17 cellular contexts compared by ENCODE assay signal in genomic region chr20:57880155-57880648, GRCh38.
DNase-seq lines count a peak whose midpoint lies in the region; ATAC-seq, FAIRE-seq and TF ChIP-seq lines count a peak whose summit lies in the region.
"Had no signal": no experiment of that assay in that cellular context is flagged by ENCODE, and none has a peak within 500 bp of the region (broad histone marks: within the 10 kb centered on the region; RNA-seq: fewer than 3 reads in every experiment).

No MANE protein-coding gene starts in this region.

- no peaks in the 10 kb centered on the region for H4K20me1 ChIP-seq in GM23338 (replicated peaks; ENCODE audit: insufficient read depth)
- no peaks in the 10 kb centered on the region for H4K20me1 ChIP-seq in HepG2 (ENCODE audit: insufficient read depth, low read length)
- H4K20me1 ChIP-seq in SK-N-SH (ENCODE audit: insufficient read depth), result no peaks in the 10 kb centered on the region

- H3F3A ChIP-seq in GM23338 (replicated peaks; ENCODE audit: low read depth) (no peaks in the 10 kb centered on the region), SK-N-SH (replicated peaks; ENCODE audit: insufficient read depth) (no peaks in the 10 kb centered on the region)

- H3K9ac ChIP-seq in HepG2 (ENCODE audit: insufficient read depth, low read depth, low read length), result no peak overlapping the region
- no peak overlapping the region for H3K9ac ChIP-seq in SK-N-SH

- no peak for TF ChIP-seq POLR2A in HepG2 (IDR thresholded peaks at IDR 0.05; ENCODE audit: insufficient read depth in 1 of 2, low read depth in 2 of 2, low read length in 2 of 2)

- 14% methylated on average over 8 of the region's 8 CpGs for WGBS in HepG2 (ENCODE audit: low lambda C conversion rate)
- 45% methylated on average over 8 of the region's 8 CpGs for WGBS in SK-N-SH (ENCODE audit: low lambda C conversion rate)

- CTCF ChIA-PET in HepG2 (lab: Yijun Ruan, JAX; ENCODE audit: low intra/inter-chr PET ratio, low total read pairs), result no interaction called here
- CTCF ChIA-PET in SK-N-SH (lab: Yijun Ruan, JAX), result interaction anchor here (0.7 to 1.3 kb wide), 2 partner anchors 41 to 122 kb away, joined by 3 read pairs; no protein-coding TSS in a partner anchor

- H3K4me1 ChIP-seq in GM23338 (ENCODE audit: insufficient read depth), result no peaks in the 10 kb centered on the region
- H3K4me1 ChIP-seq in HepG2 (ENCODE audit: insufficient read depth, low read length), result no peaks in the 10 kb centered on the region
- peaks cover 0 to 58% of the 10 kb centered on the region in 2 experiments; a peak in 2 of 4 replicates for H3K4me1 ChIP-seq in SK-N-SH (ENCODE audit: control insufficient read depth in 1 of 2, insufficient read depth in 2 of 2, low read depth in 1 of 2, low read length in 1 of 2)
- H3K4me1 ChIP-seq: spleen had no signal

- H3K27me3 ChIP-seq in GM23338 (ENCODE audit: insufficient read depth) (no peaks in the 10 kb centered on the region), HepG2 (ENCODE audit: control insufficient read depth in 1 of 2, insufficient read depth in 2 of 2, low read length in 2 of 2) (peaks cover 6 to 72% of the 10 kb centered on the region in 2 experiments; a peak in 4 of 5 replicates), SK-N-SH (ENCODE audit: insufficient read depth) (peaks cover 11% of the 10 kb centered on the region)

- peak overlapping the region; percentile 56; the same call in 1 of the 2 replicates for H2AFZ ChIP-seq in GM23338
- H2AFZ ChIP-seq in HepG2 (ENCODE audit: low read length), result no peak overlapping the region
- no peak overlapping the region for H2AFZ ChIP-seq in SK-N-SH (ENCODE audit: low read depth)

- BruUV-seq in HepG2 (replicated peaks; lab: Mats Ljungman, UMichigan), result no TSS peak

- no peak for DNase-seq in GM23338 (ENCODE audit: low spot score)
- DNase-seq in dedifferentiated amniotic fluid mesenchymal stem cell (ENCODE audit: extremely low spot score), result peak; percentile 83
- DNase-seq in HepG2 (ENCODE audit: low spot score), result no peak
- DNase-seq in stromal cell of bone marrow (ENCODE audit: low read depth), result peak; percentile 58
- DNase-seq in SK-N-SH, result no peak
- DNase-seq: activated CD4-positive, alpha-beta T cell treated with anti-CD3 and anti-CD28 coated beads for 36 hours; DMS79 treated with DMSO at 0.1 percent for 48 hours; MM.1S; spleen had no signal

- H3K36me3 ChIP-seq in GM23338 (ENCODE audit: insufficient read depth), result no peaks in the 10 kb centered on the region
- no peaks in the 10 kb centered on the region for H3K36me3 ChIP-seq in HepG2 (replicated peaks in 1 of 2; ENCODE audit: control insufficient read depth in 1 of 2, insufficient read depth in 2 of 2, low read length in 2 of 2)
- H3K36me3 ChIP-seq in SK-N-SH (replicated peaks in 1 of 2; ENCODE audit: control insufficient read depth in 1 of 2, insufficient read depth in 2 of 2, low read length in 1 of 2), result no peaks in the 10 kb centered on the region
- H3K36me3 ChIP-seq: spleen had no signal

- H3K79me2 ChIP-seq in GM23338 (replicated peaks; ENCODE audit: insufficient read depth), result no peaks in the 10 kb centered on the region
- no peaks in the 10 kb centered on the region for H3K79me2 ChIP-seq in HepG2 (ENCODE audit: insufficient read depth, low read length)
- no peaks in the 10 kb centered on the region for H3K79me2 ChIP-seq in SK-N-SH (ENCODE audit: insufficient read depth)

- H3K9me3 ChIP-seq in HepG2 (ENCODE audit: low read length) (no peaks in the 10 kb centered on the region), SK-N-SH (no peaks in the 10 kb centered on the region)
- H3K9me3 ChIP-seq: spleen had no signal

- H3K27ac ChIP-seq in GM23338 (ENCODE audit: low read depth) (no peak overlapping the region), HepG2 (ENCODE audit: extremely low read length, insufficient read depth, low read length) (no peak overlapping the region), SK-N-SH (ENCODE audit: low read depth in 2 of 2, low read length in 1 of 2) (peak overlapping the region in 1 of 2 experiments; percentile 60; a peak in 1 of 4 replicates)
- H3K27ac ChIP-seq: C4-2B, RWPE1, spleen had no signal

- H3K27me3 Mint-ChIP-seq in GM23338 (ENCODE audit: insufficient read depth, low read depth, poor library complexity), result peaks cover 16% of the 10 kb centered on the region
- H3K27me3 Mint-ChIP-seq: activated CD4-positive, alpha-beta T cell treated with anti-CD3 and anti-CD28 coated beads for 36 hours; dendritic cell treated with granulocyte-macrophage colony-stimulating factor and Interleukin-4, amounts not matched to agents 40 ng/mL and 50 ng/mL, for 4 days had no signal

- no peak overlapping the region for H3K27ac Mint-ChIP-seq in GM23338
- H3K27ac Mint-ChIP-seq: activated CD4-positive, alpha-beta T cell treated with anti-CD3 and anti-CD28 coated beads for 36 hours; dendritic cell treated with granulocyte-macrophage colony-stimulating factor and Interleukin-4, amounts not matched to agents 40 ng/mL and 50 ng/mL, for 4 days; T-helper 2 cell treated with Interferon-gamma antibody and Interleukin-4, amounts not matched to agents 5 μg/mL and 100 μg/mL, for 36 hours had no signal

- TF ChIP-seq EP300 in HepG2 (IDR thresholded peaks at IDR 0.05; ENCODE audit: low read depth in 2 of 2, low read length in 2 of 2) (no peak), HepG2 (CRISPR knock-in tag; IDR thresholded peaks at IDR 0.05; ENCODE audit: borderline replicate concordance) (no peak), SK-N-SH (IDR thresholded peaks at IDR 0.05; ENCODE audit: borderline replicate concordance in 1 of 2, low read depth in 1 of 2, low read length in 1 of 2) (no peak)

- peaks cover 14% of the 10 kb centered on the region for H3K4me1 Mint-ChIP-seq in GM23338
- H3K4me1 Mint-ChIP-seq: activated CD4-positive, alpha-beta T cell treated with anti-CD3 and anti-CD28 coated beads for 36 hours had no signal

- POLR2A ChIA-PET in HepG2 (lab: Yijun Ruan, JAX), result no interaction called here
- POLR2A ChIA-PET in SK-N-SH (lab: Yijun Ruan, JAX), result no interaction called here

- no peak overlapping the region for H3K4me2 ChIP-seq in GM23338
- H3K4me2 ChIP-seq in HepG2 (ENCODE audit: low read depth, low read length), result no peak overlapping the region
- no peak overlapping the region for H3K4me2 ChIP-seq in SK-N-SH

- no peak overlapping the region for H3K4me3 ChIP-seq in GM23338
- H3K4me3 ChIP-seq in HepG2 (replicated peaks in 1 of 3; ENCODE audit: insufficient read depth in 1 of 3, low read depth in 2 of 3, low read length in 3 of 3), result no peak overlapping the region
- H3K4me3 ChIP-seq in SK-N-SH (ENCODE audit: low read depth in 2 of 2, low read length in 1 of 2), result no peak overlapping the region
- H3K4me3 ChIP-seq: spleen had no signal

- no peaks in the 10 kb centered on the region for H3K9me3 Mint-ChIP-seq in GM23338
- H3K9me3 Mint-ChIP-seq: dendritic cell treated with granulocyte-macrophage colony-stimulating factor and Interleukin-4, amounts not matched to agents 40 ng/mL and 50 ng/mL, for 4 days; T-helper 2 cell treated with Interferon-gamma antibody and Interleukin-4, amounts not matched to agents 5 μg/mL and 100 μg/mL, for 36 hours had no signal

- no peak for FAIRE-seq in HepG2 (lab: Jason Lieb, UNC)

- no peak for ATAC-seq in GM23338
- ATAC-seq in HepG2, result no peak
- ATAC-seq in HG02623 (IDR thresholded peaks at IDR 0.05; ENCODE audit: unreplicated experiment), result no peak
- ATAC-seq in HG02981 (IDR thresholded peaks at IDR 0.05; ENCODE audit: unreplicated experiment), result no peak
- no peak for ATAC-seq in GM18520 (IDR thresholded peaks at IDR 0.05; ENCODE audit: unreplicated experiment)
- ATAC-seq: activated CD4-positive, alpha-beta T cell treated with anti-CD3 and anti-CD28 coated beads for 36 hours; esophagus mucosa had no signal

- H3K4me3 Mint-ChIP-seq in GM23338, result no peak overlapping the region
- H3K4me3 Mint-ChIP-seq: activated CD4-positive, alpha-beta T cell treated with anti-CD3 and anti-CD28 coated beads for 36 hours; dendritic cell treated with granulocyte-macrophage colony-stimulating factor and Interleukin-4, amounts not matched to agents 40 ng/mL and 50 ng/mL, for 4 days; T-helper 2 cell treated with Interferon-gamma antibody and Interleukin-4, amounts not matched to agents 5 μg/mL and 100 μg/mL, for 36 hours had no signal

- TF ChIP-seq CTCF in GM23338 (conservative IDR thresholded peaks at IDR 0.05; ENCODE audit: low read depth in 2 of 2), result no peak
- no peak for TF ChIP-seq CTCF in HepG2 (CRISPR knock-in tag; IDR thresholded peaks at IDR 0.05)
- no peak for TF ChIP-seq CTCF in SK-N-SH (IDR thresholded peaks at IDR 0.05)

- TF ChIP-seq RAD21 in HepG2 (CRISPR knock-in tag; IDR thresholded peaks at IDR 0.05) (no peak), SK-N-SH (IDR thresholded peaks at IDR 0.05; ENCODE audit: low read length) (no peak)

- intact Hi-C loops in HepG2 (cut with micrococcal nuclease; ENCODE audit: unreplicated experiment), result no loop called here

- in situ Hi-C loops in HepG2 (cut with HindIII; ENCODE audit: extremely low pct_ligation_motif_present, low pct_unique_long_range_greater_than_20kb), result no loop called here

- no peaks in the 10 kb centered on the region for H3K9me2 ChIP-seq in GM23338 (ENCODE audit: insufficient read depth)
- no peaks in the 10 kb centered on the region for H3K9me2 ChIP-seq in SK-N-SH

- H3K36me3 Mint-ChIP-seq in GM23338 (ENCODE audit: low read depth), result no peaks in the 10 kb centered on the region

TF ChIP-seq in GM23338, 12 proteins besides CTCF, POLR2A, EP300 and RAD21 (continues in another document):
- TF ChIP-seq EZH2 (IDR thresholded peaks at IDR 0.05; ENCODE audit: low read depth, unreplicated experiment), result no peak
- no peak for TF ChIP-seq POLR2AphosphoS5 (IDR thresholded peaks at IDR 0.05; ENCODE audit: low read depth)

TF ChIP-seq in HepG2, 621 proteins besides CTCF, POLR2A, EP300 and RAD21:
- no peak for TF ChIP-seq KLF9 (CRISPR knock-in tag; IDR thresholded peaks at IDR 0.05; ENCODE audit: low read depth)
- peak; percentile 82 to 85 for TF ChIP-seq MAFK (conservative IDR thresholded peaks at IDR 0.05 in 1 of 2, IDR thresholded peaks at IDR 0.05 in 1 of 2; ENCODE audit: low read length in 2 of 2)
- TF ChIP-seq MAFF (IDR thresholded peaks at IDR 0.05; ENCODE audit: low read depth, low read length), result peak; percentile 69

TF ChIP-seq in SK-N-SH, 30 proteins besides CTCF, POLR2A, EP300 and RAD21 (continues in another document):
- TF ChIP-seq, protein P1, sequence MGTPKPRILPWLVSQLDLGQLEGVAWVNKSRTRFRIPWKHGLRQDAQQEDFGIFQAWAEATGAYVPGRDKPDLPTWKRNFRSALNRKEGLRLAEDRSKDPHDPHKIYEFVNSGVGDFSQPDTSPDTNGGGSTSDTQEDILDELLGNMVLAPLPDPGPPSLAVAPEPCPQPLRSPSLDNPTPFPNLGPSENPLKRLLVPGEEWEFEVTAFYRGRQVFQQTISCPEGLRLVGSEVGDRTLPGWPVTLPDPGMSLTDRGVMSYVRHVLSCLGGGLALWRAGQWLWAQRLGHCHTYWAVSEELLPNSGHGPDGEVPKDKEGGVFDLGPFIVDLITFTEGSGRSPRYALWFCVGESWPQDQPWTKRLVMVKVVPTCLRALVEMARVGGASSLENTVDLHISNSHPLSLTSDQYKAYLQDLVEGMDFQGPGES (IDR thresholded peaks at IDR 0.05; ENCODE audit: low read depth, low read length), result no peak

Comparison
In these comparisons a context has a peak if more than half of its experiments do, and no peak if none do; other contexts are left out.
1. DNase-seq: peak in dedifferentiated amniotic fluid mesenchymal stem cell (single experiment) and stromal cell of bone marrow (single experiment); none in GM23338 (single experiment), HepG2 (single experiment) and SK-N-SH (single experiment).